8 cellular contexts compared by ENCODE assay signal in genomic region chrX:44874481-44875184, GRCh38. TPM values are rescaled to one million over a fixed set of nuclear protein-coding genes. Genes with fewer than 3 reads are reported as not detected.
A peak's percentile ranks its signal among the peaks of the same experiment; 100 is the strongest.
DNase-seq lines count a peak whose midpoint lies in the region; ATAC-seq and TF ChIP-seq lines count a peak whose summit lies in the region.

No MANE protein-coding gene starts in this region.

- no peaks in the 10 kb centered on the region for H3K4me1 ChIP-seq in cardiac muscle cell (ENCODE audit: low read depth)

- intact Hi-C loops in cardiac septum (cut with DNase I), result loop anchor here (5.0 to 10.0 kb wide), 4 partner anchors 88 to 330 kb away; partner anchors contain the start of gene FUNDC1

- H3K36me3 ChIP-seq in cardiac muscle cell, result no peaks in the 10 kb centered on the region

- no peaks in the 10 kb centered on the region for H3K27me3 ChIP-seq in cardiac muscle cell

- peak overlapping the region; percentile 99 for H3K27ac ChIP-seq in cardiac muscle cell

- H3K9me3 ChIP-seq in cardiac muscle cell (ENCODE audit: low read depth), result no peaks in the 10 kb centered on the region

- TF ChIP-seq CTCF in cardiac muscle cell (IDR thresholded peaks at IDR 0.05; ENCODE audit: low read depth, low read length), result no peak
- no peak for TF ChIP-seq CTCF in fibroblast of the aortic adventitia (IDR thresholded peaks at IDR 0.05; ENCODE audit: insufficient read depth, low read length)

- DNase-seq in cardiac muscle cell (ENCODE audit: low read depth in 1 of 2, low spot score in 1 of 2), result peak; percentile 28 to 35
- DNase-seq in cardiac septum (ENCODE audit: low spot score), result no peak
- DNase-seq in NCI-H748 (lab: John Stamatoyannopoulos, UW; ENCODE audit: unreplicated experiment), result peak; percentile 34
- peak; percentile 20 for DNase-seq in activated T-helper 1 cell treated with Interleukin-2 at 50 U/mL for 16 hours (ENCODE audit: low read depth)
- DNase-seq in fibroblast of the aortic adventitia (ENCODE audit: low read depth), result peak; percentile 42
- DNase-seq in nucleus accumbens (lab: John Stamatoyannopoulos, UW), result peak in 29 of 56 donors; percentile 0 to 48 (median 8)
- DNase-seq in cerebellar nuclear complex (lab: John Stamatoyannopoulos, UW), result no peak

- H3K4me3 ChIP-seq in cardiac muscle cell (peak overlapping the region; percentile 90), fibroblast of the aortic adventitia (ENCODE audit: low read depth, low read length) (peak overlapping the region; percentile 75)

- no peak for ATAC-seq in GM19463 (IDR thresholded peaks at IDR 0.05; ENCODE audit: unreplicated experiment)

RNA-seq across cellular contexts. Expression of gene KDM6A, which starts 1.6 kb away (rescaled TPM):
- 78.0 and 80.7 TPM in 2 replicates for total RNA-seq in cardiac muscle cell
- 52.6 and 68.4 TPM in 2 replicates for polyA plus RNA-seq in cardiac muscle cell
- 18.1 TPM for total RNA-seq in cardiac septum
- 8.7 and 20.6 TPM in 2 replicates for total RNA-seq in fibroblast of the aortic adventitia (ENCODE audit: low replicate concordance)

RNA-seq across cellular contexts. Expression of gene DUSP21, which starts 30.8 kb away (rescaled TPM):
- total RNA-seq in cardiac muscle cell (not detected in 2 replicates), cardiac septum (not detected), fibroblast of the aortic adventitia (ENCODE audit: low replicate concordance) (not detected in 2 replicates)
- not detected in 2 replicates for polyA plus RNA-seq in cardiac muscle cell

Comparison
In these comparisons a context has a peak if more than half of its experiments do, and no peak if none do; other contexts are left out.
1. DNase-seq: peak in cardiac muscle cell (2 of 2), NCI-H748 (single experiment), activated T-helper 1 cell treated with Interleukin-2 at 50 U/mL for 16 hours (single experiment), fibroblast of the aortic adventitia (single experiment) and nucleus accumbens (29 of 56); none in cardiac septum (single experiment) and cerebellar nuclear complex (0 of 2).